Comparison of ENCODE assay signal across 8 cellular contexts in genomic region chr1:154567386-154568164, GRCh38.
DNase-seq lines count a peak whose midpoint lies in the region; ATAC-seq lines count a peak whose summit lies in the region.

Gene CHRNB2, plus strand, starts transcription at chr1:154567778. Its CDS starts 267 bp downstream, at chr1:154568045.

- DNase-seq in GM03348 (ENCODE audit: low spot score): peak; percentile 94
- peak; percentile 78 for DNase-seq in NCI-H1092 treated with DMSO at 0.1 percent for 48 hours (lab: John Stamatoyannopoulos, UW)
- DNase-seq in T-helper 1 cell: peak; percentile 54 to 73 (median 62)
- peak; percentile 20 for DNase-seq in amniotic epithelial cell (ENCODE audit: low read depth)
- peak; percentile 79 for DNase-seq in iPS DF 19.7 (ENCODE audit: low read depth, low spot score)
- no peak for DNase-seq in skeletal muscle cell (ENCODE audit: low read depth)
- no peak for DNase-seq in GOT3 (lab: John Stamatoyannopoulos, UW)

- H3K4me3 ChIP-seq in skeletal muscle cell (ENCODE audit: low read depth, low read length): peak within 1 kb of the TSS; percentile 31

- ATAC-seq in HG02763 (IDR thresholded peaks at IDR 0.05; ENCODE audit: unreplicated experiment): no peak

Comparison
In these comparisons a context has a peak if more than half of its experiments do, and no peak if none do; other contexts are left out.
1. DNase-seq: peak in GM03348 (single experiment), NCI-H1092 treated with DMSO at 0.1 percent for 48 hours (single experiment), T-helper 1 cell (5 of 5), amniotic epithelial cell (single experiment) and iPS DF 19.7 (single experiment); none in skeletal muscle cell (single experiment) and GOT3 (single experiment).